In genomic region chr7:104469135-104469820, GRCh38 we compare ENCODE assay signal across 18 cellular contexts.
"Had no signal": no experiment of that assay in that cellular context is flagged by ENCODE, and none has a peak within 500 bp of the region (broad histone marks: within the 10 kb centered on the region; RNA-seq: fewer than 3 reads in every experiment).

No MANE protein-coding gene starts in this region.

- H3K79me2 ChIP-seq: parathyroid adenoma had no signal

- H3K4me3 Mint-ChIP-seq: endodermal cell; natural killer cell treated with Interleukin-12 subunit alpha and Interleukin-12 subunit beta and Interleukin-15 and Interleukin-18, amount 100 ng/mL, for 72 hours; neural progenitor cell; stimulated activated naive B cell treated with anti-CD40 and anti-IgM and Interleukin-4, amounts not matched to agents 10 μg/mL and 1 μg/mL and 100 μg/mL, for 72 hours; stimulated activated naive CD8-positive, alpha-beta T cell treated with anti-CD3 and anti-CD28 coated beads, Interleukin-15, amount 100 ng/mL, for 72 hours had no signal

- H3K36me3 ChIP-seq: neural progenitor cell, tibial nerve had no signal

- H3K4me1 ChIP-seq: foreskin keratinocyte, neural progenitor cell, parathyroid adenoma, psoas muscle, testis, tibial nerve had no signal

- H3K9me3 ChIP-seq: psoas muscle, testis had no signal

- H3K27me3 ChIP-seq: foreskin keratinocyte, neural progenitor cell, testis, tibial nerve had no signal

- H3K36me3 Mint-ChIP-seq: neural progenitor cell; stimulated activated naive B cell treated with anti-CD40 and anti-IgM and Interleukin-4, amounts not matched to agents 10 μg/mL and 1 μg/mL and 100 μg/mL, for 72 hours had no signal

- H3K4me2 ChIP-seq: neural progenitor cell had no signal

- H3K27me3 Mint-ChIP-seq: natural killer cell treated with Interleukin-12 subunit alpha and Interleukin-12 subunit beta and Interleukin-15 and Interleukin-18, amount 100 ng/mL, for 72 hours; stimulated activated naive B cell treated with anti-CD40 and anti-IgM and Interleukin-4, amounts not matched to agents 10 μg/mL and 1 μg/mL and 100 μg/mL, for 72 hours had no signal

- H3K4me1 Mint-ChIP-seq: endodermal cell; neural progenitor cell; stimulated activated naive B cell treated with anti-CD40 and anti-IgM and Interleukin-4, amounts not matched to agents 10 μg/mL and 1 μg/mL and 100 μg/mL, for 72 hours; stimulated activated naive CD8-positive, alpha-beta T cell treated with anti-CD3 and anti-CD28 coated beads, Interleukin-15, amount 100 ng/mL, for 72 hours had no signal

- H2AFZ ChIP-seq: neural progenitor cell, parathyroid adenoma had no signal

- H3K27ac Mint-ChIP-seq: endodermal cell; natural killer cell treated with Interleukin-12 subunit alpha and Interleukin-12 subunit beta and Interleukin-15 and Interleukin-18, amount 100 ng/mL, for 72 hours; neural progenitor cell; stimulated activated naive B cell treated with anti-CD40 and anti-IgM and Interleukin-4, amounts not matched to agents 10 μg/mL and 1 μg/mL and 100 μg/mL, for 72 hours; stimulated activated naive CD8-positive, alpha-beta T cell treated with anti-CD3 and anti-CD28 coated beads, Interleukin-15, amount 100 ng/mL, for 72 hours had no signal

- H3K4me3 ChIP-seq: coronary artery, neural progenitor cell, psoas muscle, testis, tibial nerve had no signal

- H3K27ac ChIP-seq: coronary artery, foreskin keratinocyte, neural progenitor cell, parathyroid adenoma, psoas muscle, testis, tibial nerve had no signal

- DNase-seq: cerebellar nuclear complex; effector CD4-positive, alpha-beta T cell; endodermal cell; erythroblast; foreskin keratinocyte; hippocampal formation; mammary epithelial cell; psoas muscle; stimulated activated CD4-positive, alpha-beta T cell treated with anti-CD3 and anti-CD28 coated beads, Interleukin-2, amount 100 ng/mL, for 24 hours; stimulated activated CD4-positive, alpha-beta T cell treated with anti-CD3 and anti-CD28 coated beads, Interleukin-4, amount 100 ng/mL, for 4 hours; stimulated activated naive B cell treated with anti-CD40 and anti-IgM and Interleukin-4, amounts not matched to agents 10 μg/mL and 1 μg/mL and 100 μg/mL, for 72 hours; stimulated activated naive CD8-positive, alpha-beta T cell treated with anti-CD3 and anti-CD28 coated beads, Interleukin-15, amount 100 ng/mL, for 72 hours; testis had no signal
